Comparison of ENCODE assay signal across 8 cellular contexts in the genomic region with DNA sequence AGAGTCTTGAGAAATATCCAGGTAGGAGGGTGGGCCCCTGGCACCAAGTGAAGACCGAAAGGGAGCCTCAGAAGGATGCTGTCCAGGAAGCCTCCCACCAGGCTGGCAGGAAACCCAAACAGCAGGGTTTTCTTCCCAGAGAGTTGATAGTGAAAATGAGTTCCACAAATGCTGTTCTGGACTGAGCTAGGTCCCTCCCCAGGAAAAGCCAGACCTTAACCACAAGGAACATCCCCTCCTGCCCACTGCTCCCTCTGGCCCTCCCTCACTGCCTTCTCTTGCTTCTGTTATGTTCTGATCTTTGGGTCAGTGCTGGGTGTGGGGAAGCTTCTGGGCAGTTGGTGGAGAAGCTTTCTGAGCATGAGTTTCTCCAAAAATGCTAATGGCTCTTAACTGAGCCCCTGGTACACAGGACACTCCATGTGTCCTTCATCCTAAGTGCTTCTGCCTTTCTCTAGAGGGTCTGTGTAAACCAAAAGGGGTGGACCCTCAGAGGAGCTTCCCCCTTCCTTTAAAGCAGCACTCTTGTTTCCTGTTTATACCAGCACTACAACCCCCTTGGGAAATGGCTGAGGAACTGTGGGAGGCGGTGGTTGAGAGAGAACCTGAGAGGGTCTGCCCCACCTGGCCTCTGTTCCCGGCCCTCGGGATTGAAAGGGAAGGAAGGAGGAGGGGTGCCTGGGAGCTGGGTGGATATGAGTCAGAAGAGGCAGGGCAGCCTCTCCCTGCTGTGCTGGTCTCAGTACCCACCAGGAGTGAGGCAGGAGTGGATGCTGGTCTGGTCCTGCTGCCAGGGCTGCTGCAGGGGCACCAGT. TPM values are rescaled to one million over a fixed set of nuclear protein-coding genes. Genes with fewer than 3 reads are reported as not detected.
DNase-seq lines count a peak whose midpoint lies in the region; ATAC-seq and TF ChIP-seq lines count a peak whose summit lies in the region.

No MANE protein-coding gene starts in this region.

- no peaks in the 10 kb centered on the region for H3K27me3 Mint-ChIP-seq in T-helper 1 cell treated with Interleukin-12 subunit alpha and Interleukin-12 subunit beta and Interleukin-4 antibody, amounts not matched to agents 30 μg/mL and 1 μg/mL, for 36 hours (ENCODE audit: low read depth)
- H3K27me3 Mint-ChIP-seq in endothelial cell (ENCODE audit: unreplicated experiment) = peaks cover 25% of the 10 kb centered on the region

- no peak for DNase-seq in T-helper 1 cell
- peak; percentile 49 for DNase-seq in NOMO-1 treated with DMSO at 0.1 percent for 48 hours (lab: John Stamatoyannopoulos, UW; ENCODE audit: unreplicated experiment)
- peak; percentile 43 for DNase-seq in endothelial cell (ENCODE audit: low spot score)
- DNase-seq in omental fat pad (ENCODE audit: low spot score) = no peak
- no peak for DNase-seq in SK-N-DZ (ENCODE audit: low spot score)

- H3K4me1 Mint-ChIP-seq in T-helper 1 cell treated with Interleukin-12 subunit alpha and Interleukin-12 subunit beta and Interleukin-4 antibody, amounts not matched to agents 30 μg/mL and 1 μg/mL, for 36 hours (ENCODE audit: low read depth) = peaks cover 23% of the 10 kb centered on the region
- peaks cover 88% of the 10 kb centered on the region for H3K4me1 Mint-ChIP-seq in endothelial cell (ENCODE audit: unreplicated experiment)

- H3K27ac Mint-ChIP-seq in T-helper 1 cell treated with Interleukin-12 subunit alpha and Interleukin-12 subunit beta and Interleukin-4 antibody, amounts not matched to agents 30 μg/mL and 1 μg/mL, for 36 hours = peak overlapping the region; percentile 60
- H3K27ac Mint-ChIP-seq in endothelial cell (ENCODE audit: unreplicated experiment) = peak overlapping the region; percentile 88

- no peaks in the 10 kb centered on the region for H3K36me3 Mint-ChIP-seq in T-helper 1 cell treated with Interleukin-12 subunit alpha and Interleukin-12 subunit beta and Interleukin-4 antibody, amounts not matched to agents 30 μg/mL and 1 μg/mL, for 36 hours (ENCODE audit: low read depth)
- peaks cover 7% of the 10 kb centered on the region for H3K36me3 Mint-ChIP-seq in endothelial cell (ENCODE audit: low read depth, unreplicated experiment)

- TF ChIP-seq CTCF in endothelial cell (IDR thresholded peaks at IDR 0.05; ENCODE audit: unreplicated experiment) = no peak
- no peak for TF ChIP-seq CTCF in omental fat pad (IDR thresholded peaks at IDR 0.05)

- H3K4me3 Mint-ChIP-seq in T-helper 1 cell treated with Interleukin-12 subunit alpha and Interleukin-12 subunit beta and Interleukin-4 antibody, amounts not matched to agents 30 μg/mL and 1 μg/mL, for 36 hours = no peak overlapping the region
- H3K4me3 Mint-ChIP-seq in endothelial cell (ENCODE audit: unreplicated experiment) = peak overlapping the region; percentile 74

- peak; percentile 69 for ATAC-seq in omental fat pad (ENCODE audit: low FRiP score)
- ATAC-seq in GM21717 (IDR thresholded peaks at IDR 0.05; ENCODE audit: unreplicated experiment) = no peak
- ATAC-seq in HG02763 (IDR thresholded peaks at IDR 0.05; ENCODE audit: unreplicated experiment) = no peak

- no peaks in the 10 kb centered on the region for H3K9me3 Mint-ChIP-seq in T-helper 1 cell treated with Interleukin-12 subunit alpha and Interleukin-12 subunit beta and Interleukin-4 antibody, amounts not matched to agents 30 μg/mL and 1 μg/mL, for 36 hours
- H3K9me3 Mint-ChIP-seq in endothelial cell (ENCODE audit: unreplicated experiment) = no peaks in the 10 kb centered on the region

RNA-seq across cellular contexts. Expression of a gene that starts 42.0 kb away (rescaled TPM):
- total RNA-seq in endothelial cell (ENCODE audit: unreplicated experiment) (130 TPM), omental fat pad (10 to 100 TPM; 27.5 to 49.5 (median 35.5) TPM)
- polyA plus RNA-seq in SK-N-DZ (2014; cell fraction: cytosol; rRNA removed) = 28.5 and 28.7 TPM in 2 replicates
- 30.6 and 32.0 TPM in 2 replicates for polyA plus RNA-seq in SK-N-DZ (2014; cell fraction: nucleus; rRNA removed)

RNA-seq across cellular contexts. Expression of a gene that starts 49.0 kb away (rescaled TPM):
- 77.1 TPM for total RNA-seq in endothelial cell (ENCODE audit: unreplicated experiment)
- total RNA-seq in omental fat pad = 10 to 100 TPM; 26.4 to 38.6 (median 30.9) TPM
- polyA plus RNA-seq in SK-N-DZ (2014; cell fraction: cytosol; rRNA removed) = 918 and 1,013 TPM in 2 replicates
- 512 and 516 TPM in 2 replicates for polyA plus RNA-seq in SK-N-DZ (2014; cell fraction: nucleus; rRNA removed)

RNA-seq across cellular contexts. Expression of a gene that starts 55.9 kb away (rescaled TPM):
- total RNA-seq in endothelial cell (ENCODE audit: unreplicated experiment) = 62.2 TPM
- 100 to 1,000 TPM in 3 of 4 donors, 10 to 100 TPM in 1; 86.5 to 138 (median 127) TPM for total RNA-seq in omental fat pad
- 131 and 142 TPM in 2 replicates for polyA plus RNA-seq in SK-N-DZ (2014; cell fraction: cytosol; rRNA removed)
- 70.4 and 71.7 TPM in 2 replicates for polyA plus RNA-seq in SK-N-DZ (2014; cell fraction: nucleus; rRNA removed)

Comparison
In these comparisons a context has a peak if more than half of its experiments do, and no peak if none do; other contexts are left out.
1. DNase-seq: peak in NOMO-1 treated with DMSO at 0.1 percent for 48 hours (single experiment) and endothelial cell (single experiment); none in T-helper 1 cell (0 of 5), omental fat pad (single experiment) and SK-N-DZ (single experiment).